In the genomic region with DNA sequence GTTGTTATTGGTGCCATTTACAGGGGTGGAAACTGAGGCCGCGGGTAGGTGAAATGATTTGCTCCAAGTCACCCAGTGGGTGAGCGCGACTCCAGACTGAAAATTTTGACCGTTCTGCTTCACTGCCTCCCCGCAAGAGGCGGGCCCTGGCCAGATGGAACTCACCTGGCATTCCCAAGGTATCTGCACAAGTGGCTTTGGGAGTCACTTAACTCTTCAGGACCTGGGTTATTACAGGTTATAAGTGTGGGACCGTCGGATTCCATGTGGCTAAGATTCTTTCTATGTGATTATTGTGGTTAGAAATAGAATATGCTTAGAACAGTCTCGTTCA, we compare ENCODE assay signal across 1 cellular context.
TF ChIP-seq lines count a peak whose summit lies in the region.

No MANE protein-coding gene starts in this region.

TF ChIP-seq in GM12878, 131 proteins besides CTCF, POLR2A, EP300 and RAD21:
- TF ChIP-seq, protein P1, sequence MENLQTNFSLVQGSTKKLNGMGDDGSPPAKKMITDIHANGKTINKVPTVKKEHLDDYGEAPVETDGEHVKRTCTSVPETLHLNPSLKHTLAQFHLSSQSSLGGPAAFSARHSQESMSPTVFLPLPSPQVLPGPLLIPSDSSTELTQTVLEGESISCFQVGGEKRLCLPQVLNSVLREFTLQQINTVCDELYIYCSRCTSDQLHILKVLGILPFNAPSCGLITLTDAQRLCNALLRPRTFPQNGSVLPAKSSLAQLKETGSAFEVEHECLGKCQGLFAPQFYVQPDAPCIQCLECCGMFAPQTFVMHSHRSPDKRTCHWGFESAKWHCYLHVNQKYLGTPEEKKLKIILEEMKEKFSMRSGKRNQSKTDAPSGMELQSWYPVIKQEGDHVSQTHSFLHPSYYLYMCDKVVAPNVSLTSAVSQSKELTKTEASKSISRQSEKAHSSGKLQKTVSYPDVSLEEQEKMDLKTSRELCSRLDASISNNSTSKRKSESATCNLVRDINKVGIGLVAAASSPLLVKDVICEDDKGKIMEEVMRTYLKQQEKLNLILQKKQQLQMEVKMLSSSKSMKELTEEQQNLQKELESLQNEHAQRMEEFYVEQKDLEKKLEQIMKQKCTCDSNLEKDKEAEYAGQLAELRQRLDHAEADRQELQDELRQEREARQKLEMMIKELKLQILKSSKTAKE (IDR thresholded peaks at IDR 0.05; ENCODE audit: low read depth, poor library complexity, severe bottlenecking): peak; percentile 52
- TF ChIP-seq ZNF207 (IDR thresholded peaks at IDR 0.05; ENCODE audit: borderline replicate concordance): no peak
- TF ChIP-seq PAX8 (IDR thresholded peaks at IDR 0.05): peak; percentile 88; the same call in 1 of the 2 replicates
- 0 out of 2 replicates have a peak, but pooled peaks have one; percentile 35 for TF ChIP-seq NR2F1 (conservative IDR thresholded peaks at IDR 0.05)
- 0 out of 2 replicates have a peak, but pooled peaks have one; percentile 9 for TF ChIP-seq CBFB (IDR thresholded peaks at IDR 0.05; ENCODE audit: low read depth)
- TF ChIP-seq RFX5 (IDR thresholded peaks at IDR 0.05; ENCODE audit: low read depth, low read length): no peak
- no peak for TF ChIP-seq RBBP5 (conservative IDR thresholded peaks at IDR 0.05)
- no peak; the same call in 1 of the 2 replicates for TF ChIP-seq RUNX3 (IDR thresholded peaks at IDR 0.05; ENCODE audit: low read length)
- TF ChIP-seq JUND (IDR thresholded peaks at IDR 0.05; ENCODE audit: low read depth, low read length): no peak
- TF ChIP-seq, protein P2, sequence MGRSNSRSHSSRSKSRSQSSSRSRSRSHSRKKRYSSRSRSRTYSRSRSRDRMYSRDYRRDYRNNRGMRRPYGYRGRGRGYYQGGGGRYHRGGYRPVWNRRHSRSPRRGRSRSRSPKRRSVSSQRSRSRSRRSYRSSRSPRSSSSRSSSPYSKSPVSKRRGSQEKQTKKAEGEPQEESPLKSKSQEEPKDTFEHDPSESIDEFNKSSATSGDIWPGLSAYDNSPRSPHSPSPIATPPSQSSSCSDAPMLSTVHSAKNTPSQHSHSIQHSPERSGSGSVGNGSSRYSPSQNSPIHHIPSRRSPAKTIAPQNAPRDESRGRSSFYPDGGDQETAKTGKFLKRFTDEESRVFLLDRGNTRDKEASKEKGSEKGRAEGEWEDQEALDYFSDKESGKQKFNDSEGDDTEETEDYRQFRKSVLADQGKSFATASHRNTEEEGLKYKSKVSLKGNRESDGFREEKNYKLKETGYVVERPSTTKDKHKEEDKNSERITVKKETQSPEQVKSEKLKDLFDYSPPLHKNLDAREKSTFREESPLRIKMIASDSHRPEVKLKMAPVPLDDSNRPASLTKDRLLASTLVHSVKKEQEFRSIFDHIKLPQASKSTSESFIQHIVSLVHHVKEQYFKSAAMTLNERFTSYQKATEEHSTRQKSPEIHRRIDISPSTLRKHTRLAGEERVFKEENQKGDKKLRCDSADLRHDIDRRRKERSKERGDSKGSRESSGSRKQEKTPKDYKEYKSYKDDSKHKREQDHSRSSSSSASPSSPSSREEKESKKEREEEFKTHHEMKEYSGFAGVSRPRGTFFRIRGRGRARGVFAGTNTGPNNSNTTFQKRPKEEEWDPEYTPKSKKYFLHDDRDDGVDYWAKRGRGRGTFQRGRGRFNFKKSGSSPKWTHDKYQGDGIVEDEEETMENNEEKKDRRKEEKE (IDR thresholded peaks at IDR 0.05): no peak
- TF ChIP-seq PAX5 (IDR thresholded peaks at IDR 0.05; ENCODE audit: borderline replicate concordance, low read depth, low read length): peak; percentile 96
- TF ChIP-seq HDAC2 (IDR thresholded peaks at IDR 0.05): no peak
- TF ChIP-seq, protein P3, sequence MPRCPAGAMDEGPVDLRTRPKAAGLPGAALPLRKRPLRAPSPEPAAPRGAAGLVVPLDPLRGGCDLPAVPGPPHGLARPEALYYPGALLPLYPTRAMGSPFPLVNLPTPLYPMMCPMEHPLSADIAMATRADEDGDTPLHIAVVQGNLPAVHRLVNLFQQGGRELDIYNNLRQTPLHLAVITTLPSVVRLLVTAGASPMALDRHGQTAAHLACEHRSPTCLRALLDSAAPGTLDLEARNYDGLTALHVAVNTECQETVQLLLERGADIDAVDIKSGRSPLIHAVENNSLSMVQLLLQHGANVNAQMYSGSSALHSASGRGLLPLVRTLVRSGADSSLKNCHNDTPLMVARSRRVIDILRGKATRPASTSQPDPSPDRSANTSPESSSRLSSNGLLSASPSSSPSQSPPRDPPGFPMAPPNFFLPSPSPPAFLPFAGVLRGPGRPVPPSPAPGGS (IDR thresholded peaks at IDR 0.05; ENCODE audit: borderline replicate concordance, insufficient read depth, low read depth, low read length, poor library complexity, severe bottlenecking): no peak
- 0 out of 2 replicates have a peak, but pooled peaks have one; percentile 13 for TF ChIP-seq MTA2 (IDR thresholded peaks at IDR 0.05; ENCODE audit: low read depth)
- TF ChIP-seq ZNF384 (IDR thresholded peaks at IDR 0.05; ENCODE audit: borderline replicate concordance, low read depth, low read length): no peak
- TF ChIP-seq, protein P4, sequence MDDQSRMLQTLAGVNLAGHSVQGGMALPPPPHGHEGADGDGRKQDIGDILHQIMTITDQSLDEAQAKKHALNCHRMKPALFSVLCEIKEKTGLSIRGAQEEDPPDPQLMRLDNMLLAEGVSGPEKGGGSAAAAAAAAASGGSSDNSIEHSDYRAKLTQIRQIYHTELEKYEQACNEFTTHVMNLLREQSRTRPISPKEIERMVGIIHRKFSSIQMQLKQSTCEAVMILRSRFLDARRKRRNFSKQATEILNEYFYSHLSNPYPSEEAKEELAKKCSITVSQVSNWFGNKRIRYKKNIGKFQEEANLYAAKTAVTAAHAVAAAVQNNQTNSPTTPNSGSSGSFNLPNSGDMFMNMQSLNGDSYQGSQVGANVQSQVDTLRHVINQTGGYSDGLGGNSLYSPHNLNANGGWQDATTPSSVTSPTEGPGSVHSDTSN (IDR thresholded peaks at IDR 0.05; ENCODE audit: insufficient replicate concordance, low read depth, low read length): no peak
- TF ChIP-seq CHD4 (IDR thresholded peaks at IDR 0.05): no peak
- TF ChIP-seq IKZF2 (IDR thresholded peaks at IDR 0.05): peak in 1 of 2 experiments; percentile 25; a peak in 1 of 4 replicates
- no peak for TF ChIP-seq SMAD1 (IDR thresholded peaks at IDR 0.05; ENCODE audit: low read depth, partially characterized antibody)
- no peak for TF ChIP-seq MYB (IDR thresholded peaks at IDR 0.05; ENCODE audit: borderline replicate concordance, low read depth, low read length)
- TF ChIP-seq, protein P5, sequence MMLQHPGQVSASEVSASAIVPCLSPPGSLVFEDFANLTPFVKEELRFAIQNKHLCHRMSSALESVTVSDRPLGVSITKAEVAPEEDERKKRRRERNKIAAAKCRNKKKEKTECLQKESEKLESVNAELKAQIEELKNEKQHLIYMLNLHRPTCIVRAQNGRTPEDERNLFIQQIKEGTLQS (IDR thresholded peaks at IDR 0.05; ENCODE audit: borderline replicate concordance, extremely low read depth, low read depth, low read length): no peak
- TF ChIP-seq RCOR1 (conservative IDR thresholded peaks at IDR 0.05; ENCODE audit: low read depth, low read length): no peak
- TF ChIP-seq NBN (IDR thresholded peaks at IDR 0.05): 0 out of 2 replicates have a peak, but pooled peaks have one; percentile 10
- no peak for TF ChIP-seq MTA3 (IDR thresholded peaks at IDR 0.05; ENCODE audit: borderline replicate concordance, low read length)
- TF ChIP-seq BHLHE40 (IDR thresholded peaks at IDR 0.05; ENCODE audit: borderline replicate concordance in 1 of 2, low read depth in 2 of 2, low read length in 1 of 2): no peak
- no peak for TF ChIP-seq SIN3A (IDR thresholded peaks at IDR 0.05; ENCODE audit: low read depth, low read length)
- TF ChIP-seq, protein P6, sequence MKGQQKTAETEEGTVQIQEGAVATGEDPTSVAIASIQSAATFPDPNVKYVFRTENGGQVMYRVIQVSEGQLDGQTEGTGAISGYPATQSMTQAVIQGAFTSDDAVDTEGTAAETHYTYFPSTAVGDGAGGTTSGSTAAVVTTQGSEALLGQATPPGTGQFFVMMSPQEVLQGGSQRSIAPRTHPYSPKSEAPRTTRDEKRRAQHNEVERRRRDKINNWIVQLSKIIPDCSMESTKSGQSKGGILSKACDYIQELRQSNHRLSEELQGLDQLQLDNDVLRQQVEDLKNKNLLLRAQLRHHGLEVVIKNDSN (IDR thresholded peaks at IDR 0.05; ENCODE audit: borderline replicate concordance, extremely low read length, insufficient read depth, low read depth, low read length): no peak
- TF ChIP-seq CEBPB (IDR thresholded peaks at IDR 0.05; ENCODE audit: borderline replicate concordance in 1 of 2, low read depth in 2 of 2, low read length in 2 of 2): no peak
- no peak for TF ChIP-seq ZNF24 (IDR thresholded peaks at IDR 0.05)
- TF ChIP-seq, protein P7, sequence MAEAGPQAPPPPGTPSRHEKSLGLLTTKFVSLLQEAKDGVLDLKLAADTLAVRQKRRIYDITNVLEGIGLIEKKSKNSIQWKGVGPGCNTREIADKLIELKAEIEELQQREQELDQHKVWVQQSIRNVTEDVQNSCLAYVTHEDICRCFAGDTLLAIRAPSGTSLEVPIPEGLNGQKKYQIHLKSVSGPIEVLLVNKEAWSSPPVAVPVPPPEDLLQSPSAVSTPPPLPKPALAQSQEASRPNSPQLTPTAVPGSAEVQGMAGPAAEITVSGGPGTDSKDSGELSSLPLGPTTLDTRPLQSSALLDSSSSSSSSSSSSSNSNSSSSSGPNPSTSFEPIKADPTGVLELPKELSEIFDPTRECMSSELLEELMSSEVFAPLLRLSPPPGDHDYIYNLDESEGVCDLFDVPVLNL (IDR thresholded peaks at IDR 0.05; ENCODE audit: low read depth, low read length): no peak
